ENCODE assay signal across 27 cellular contexts in genomic region chr9:71003346-71003745, GRCh38.
"Had no signal": no experiment of that assay in that cellular context is flagged by ENCODE, and none has a peak within 500 bp of the region (broad histone marks: within the 10 kb centered on the region; RNA-seq: fewer than 3 reads in every experiment).

No MANE protein-coding gene starts in this region.

- H3K4me1 ChIP-seq: testis, uterus had no signal

- H3K4me1 Mint-ChIP-seq: activated CD4-positive, alpha-beta T cell treated with anti-CD3 and anti-CD28 coated beads, Interleukin-2, amount 10 ng/mL, durations not matched to agents 7 days and 5 days; activated T-helper 17 cell treated with anti-CD3 and anti-CD28 coated beads, Interleukin-2, amount 50 U/mL, for 72 hours; brain; mesothelial cell of epicardium; naive thymus-derived CD8-positive, alpha-beta T cell; stimulated activated naive B cell treated with anti-CD40 and anti-IgM and Interleukin-4, amounts not matched to agents 10 μg/mL and 1 μg/mL and 100 μg/mL, for 72 hours had no signal

- H3K9ac ChIP-seq: neural progenitor cell had no signal

- H3K27me3 Mint-ChIP-seq: activated CD4-positive, alpha-beta T cell treated with anti-CD3 and anti-CD28 coated beads, Interleukin-2, amount 10 ng/mL, durations not matched to agents 7 days and 5 days; brain; dendritic cell treated with granulocyte-macrophage colony-stimulating factor and Interleukin-4, amounts not matched to agents 40 ng/mL and 50 ng/mL, for 4 days; progenitor cell of endocrine pancreas; stimulated activated naive B cell treated with anti-CD40 and anti-IgM and Interleukin-4, amounts not matched to agents 10 μg/mL and 1 μg/mL and 100 μg/mL, for 72 hours had no signal

- ATAC-seq: activated CD8-positive, alpha-beta T cell treated with anti-CD3 and anti-CD28 coated beads, Interleukin-2, amount 10 ng/mL, durations not matched to agents 7 days and 5 days; activated naive CD4-positive, alpha-beta T cell treated with anti-CD3 and anti-CD28 coated beads, Interleukin-2, amount 50 U/mL, for 72 hours; activated T-helper 17 cell treated with anti-CD3 and anti-CD28 coated beads, Interleukin-2, amount 50 U/mL, for 72 hours; naive thymus-derived CD8-positive, alpha-beta T cell; stimulated activated naive B cell treated with anti-CD40 and anti-IgM and Interleukin-4, amounts not matched to agents 10 μg/mL and 1 μg/mL and 100 μg/mL, for 72 hours had no signal

- H3K4me3 ChIP-seq: lung, neural progenitor cell, testis, uterus had no signal

- H3K4me2 ChIP-seq: neural progenitor cell had no signal

- H3K9me3 ChIP-seq: testis had no signal

- FAIRE-seq: kidney had no signal

- H3K27ac ChIP-seq: neural progenitor cell, testis, uterus, WERI-Rb-1 had no signal

- H3K27me3 ChIP-seq: neural progenitor cell, testis, uterus had no signal

- H2AFZ ChIP-seq: neural progenitor cell had no signal

- H3K27ac Mint-ChIP-seq: activated CD4-positive, alpha-beta T cell treated with anti-CD3 and anti-CD28 coated beads, Interleukin-2, amount 10 ng/mL, durations not matched to agents 7 days and 5 days; activated CD8-positive, alpha-beta T cell treated with anti-CD3 and anti-CD28 coated beads, Interleukin-2, amount 10 ng/mL, durations not matched to agents 7 days and 5 days; activated naive CD4-positive, alpha-beta T cell treated with anti-CD3 and anti-CD28 coated beads, Interleukin-2, amount 50 U/mL, for 72 hours; activated T-helper 17 cell treated with anti-CD3 and anti-CD28 coated beads, Interleukin-2, amount 50 U/mL, for 72 hours; brain; dendritic cell treated with granulocyte-macrophage colony-stimulating factor and Interleukin-4, amounts not matched to agents 40 ng/mL and 50 ng/mL, for 4 days; mesothelial cell of epicardium; naive thymus-derived CD8-positive, alpha-beta T cell; neural progenitor cell; progenitor cell of endocrine pancreas; stimulated activated naive B cell treated with anti-CD40 and anti-IgM and Interleukin-4, amounts not matched to agents 10 μg/mL and 1 μg/mL and 100 μg/mL, for 72 hours had no signal

- DNase-seq: activated CD4-positive, alpha-beta T cell treated with anti-CD3 and anti-CD28 coated beads, Interleukin-2, amount 10 ng/mL, durations not matched to agents 7 days and 5 days; activated CD4-positive, CD25-positive, alpha-beta regulatory T cell treated with anti-CD3 and anti-CD28 coated beads, Interleukin-2, amount 50 U/mL, for 72 hours; activated CD8-positive, alpha-beta T cell treated with anti-CD3 and anti-CD28 coated beads, Interleukin-2, amount 10 ng/mL, durations not matched to agents 7 days and 5 days; activated T-cell treated with anti-CD3 and anti-CD28 coated beads, Interleukin-2, amount 50 U/mL, for 1 hour; aorta; caudate nucleus; effector CD4-positive, alpha-beta T cell; erythroblast; foreskin fibroblast; kidney; naive thymus-derived CD8-positive, alpha-beta T cell; retina; stimulated activated CD4-positive, alpha-beta T cell treated with anti-CD3 and anti-CD28 coated beads, Interleukin-2, amount 100 ng/mL, for 48 hours; stimulated activated CD8-positive, alpha-beta memory T cell treated with anti-CD3 and anti-CD28 coated beads, Interleukin-4, amount 100 ng/mL, for 48 hours; stimulated activated naive B cell treated with anti-CD40 and anti-IgM and Interleukin-4, amounts not matched to agents 10 μg/mL and 1 μg/mL and 100 μg/mL, for 72 hours; testis; trophoblast cell; uterus; WERI-Rb-1 had no signal

- H3K36me3 ChIP-seq: uterus, WERI-Rb-1 had no signal

- H3K4me3 Mint-ChIP-seq: activated CD4-positive, alpha-beta T cell treated with anti-CD3 and anti-CD28 coated beads, Interleukin-2, amount 10 ng/mL, durations not matched to agents 7 days and 5 days; activated CD8-positive, alpha-beta T cell treated with anti-CD3 and anti-CD28 coated beads, Interleukin-2, amount 10 ng/mL, durations not matched to agents 7 days and 5 days; activated T-helper 17 cell treated with anti-CD3 and anti-CD28 coated beads, Interleukin-2, amount 50 U/mL, for 72 hours; brain; dendritic cell treated with granulocyte-macrophage colony-stimulating factor and Interleukin-4, amounts not matched to agents 40 ng/mL and 50 ng/mL, for 4 days; mesothelial cell of epicardium; naive thymus-derived CD8-positive, alpha-beta T cell; neural progenitor cell; stimulated activated naive B cell treated with anti-CD40 and anti-IgM and Interleukin-4, amounts not matched to agents 10 μg/mL and 1 μg/mL and 100 μg/mL, for 72 hours had no signal
